Comparison of ENCODE assay signal across 8 cellular contexts in the genomic region with DNA sequence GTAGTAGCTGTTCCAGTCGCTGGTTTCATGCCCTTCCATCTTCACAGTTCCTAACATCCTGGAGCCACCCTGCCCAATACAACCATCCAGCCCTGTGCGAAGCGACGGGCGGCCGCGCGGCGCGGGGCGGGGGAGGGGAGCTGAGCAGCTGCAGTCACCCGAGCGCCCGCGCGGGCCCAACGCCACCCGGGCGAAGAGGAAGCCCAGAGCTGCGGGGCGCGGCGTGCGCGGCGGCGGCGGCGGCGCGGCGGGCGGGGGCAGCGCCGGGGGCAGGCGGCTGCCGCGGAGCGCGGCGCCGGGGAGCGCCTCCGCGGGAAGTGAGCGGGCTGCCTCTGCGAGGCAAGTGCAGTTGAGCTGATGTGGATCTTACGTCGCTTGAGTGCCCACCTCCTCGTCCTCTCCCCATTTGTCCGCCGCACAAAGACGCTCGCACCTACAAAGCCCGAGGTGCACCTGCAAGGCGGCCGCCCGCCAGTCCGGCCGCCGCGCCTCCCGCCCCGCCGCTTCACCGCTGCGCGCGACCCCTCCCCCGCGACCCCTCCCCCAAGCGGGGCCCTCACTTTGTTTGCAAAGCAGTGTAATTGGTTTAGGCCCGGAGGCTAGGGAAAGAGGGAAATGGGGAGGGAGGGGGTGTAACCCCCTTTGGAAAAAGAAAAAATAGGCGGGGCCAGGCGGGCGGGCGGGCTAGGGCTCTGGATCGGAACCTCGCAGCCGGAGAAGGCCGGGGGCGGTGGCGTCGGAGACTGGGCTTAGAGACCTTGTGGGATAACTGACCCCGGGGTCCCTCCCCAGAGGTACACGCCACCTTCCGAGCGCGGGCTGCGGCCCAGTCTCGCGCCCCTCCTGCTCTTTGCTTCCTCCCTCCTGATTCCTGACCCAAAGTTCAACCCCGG. TPM values are rescaled to one million over a fixed set of nuclear protein-coding genes. Genes with fewer than 3 reads are reported as not detected.
A peak's percentile ranks its signal among the peaks of the same experiment; 100 is the strongest.
DNase-seq lines count a peak whose midpoint lies in the region; ATAC-seq and TF ChIP-seq lines count a peak whose summit lies in the region.

A gene (minus strand): TSS at position 334 of the 893 bp plus-strand sequence. CDS start 277 bp downstream, at position 57.
A gene with protein sequence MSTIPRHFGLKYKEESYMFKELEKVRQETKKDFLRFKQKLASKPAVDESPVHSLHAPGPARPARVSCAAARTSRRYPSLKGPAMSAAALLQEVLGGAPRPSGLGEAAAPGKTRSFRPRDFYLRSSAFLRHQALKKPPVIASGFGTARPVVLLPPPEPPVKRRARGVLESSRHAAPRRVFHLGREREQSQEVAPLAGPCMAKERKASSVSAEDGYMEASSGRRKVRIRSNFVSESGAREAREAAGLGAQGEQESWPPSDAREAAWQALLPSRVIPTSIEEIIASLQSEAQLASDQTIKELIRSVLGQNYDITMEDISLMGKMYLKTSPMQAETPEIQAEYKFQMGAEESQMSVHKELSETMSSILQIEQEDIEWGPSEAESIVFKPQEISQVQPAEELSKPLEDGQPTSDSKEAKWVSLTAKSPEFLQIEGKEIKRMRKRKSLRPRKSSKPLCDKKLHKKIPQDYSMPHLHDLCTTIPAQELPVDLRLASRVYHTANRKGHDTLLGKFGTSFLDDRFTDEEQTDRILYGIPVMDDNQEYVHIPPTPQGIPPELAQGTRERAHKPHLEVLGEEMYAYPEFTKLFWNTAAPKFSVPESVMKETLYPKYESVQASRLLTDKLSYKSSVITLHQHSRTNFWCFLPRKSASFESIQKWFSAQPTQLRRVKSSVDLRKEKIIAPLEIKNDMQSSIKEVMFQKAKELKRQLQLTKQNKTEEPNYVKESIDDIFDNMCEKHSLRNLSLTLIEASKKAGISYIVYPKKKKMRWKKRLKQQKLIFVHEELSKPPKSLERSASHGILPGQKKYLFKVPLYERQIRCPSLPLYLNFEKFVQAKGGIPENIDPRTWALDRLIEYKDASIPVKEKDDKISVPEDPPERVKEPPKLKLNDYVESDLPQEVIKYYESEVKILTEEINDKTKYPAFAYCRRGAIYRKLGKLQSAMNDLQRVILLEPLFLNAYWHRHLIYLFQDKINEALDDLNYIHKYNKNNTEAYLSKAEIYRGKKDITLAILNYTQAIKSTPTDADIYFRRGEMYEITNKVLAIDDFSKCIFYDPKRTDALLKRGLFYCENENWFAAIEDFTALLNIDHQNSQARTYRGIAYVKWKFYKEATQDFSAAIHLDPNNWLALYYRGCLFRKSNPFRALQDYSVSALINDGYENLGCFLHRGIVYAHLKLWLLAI (N-terminal part only) (plus strand): TSS at position 714 of the 893 bp plus-strand sequence. CDS start 26,436 bp downstream, outside the sequence.

- TF ChIP-seq POLR2A in tibial nerve (IDR thresholded peaks at IDR 0.05), result no peak

- H3K27me3 ChIP-seq in brain microvascular endothelial cell (replicated peaks) (peaks cover 81% of the 10 kb centered on the region), tibial nerve (peaks cover 8 to 95% of the 10 kb centered on the region in 2 donors)

- peaks cover 0 to 71% (median 23%) of the 10 kb centered on the region in 4 donors for H3K4me1 ChIP-seq in tibial nerve

- H3K27ac ChIP-seq in brain microvascular endothelial cell, result no peak within 1 kb of the TSS
- peak within 1 kb of the TSS in 1 of 4 donors; percentile 61 for H3K27ac ChIP-seq in tibial nerve

- H3K4me3 ChIP-seq in AG10803 (ENCODE audit: low read length) (peak within 1 kb of the TSS; percentile 67), brain microvascular endothelial cell (ENCODE audit: low read depth, low read length) (peak within 1 kb of the TSS; percentile 50), tibial nerve (peak within 1 kb of the TSS in 3 of 4 donors; percentile 30 to 50 (median 44))

- TF ChIP-seq CTCF in AG10803 (conservative IDR thresholded peaks at IDR 0.05; ENCODE audit: low read length), result no peak
- no peak for TF ChIP-seq CTCF in brain microvascular endothelial cell (IDR thresholded peaks at IDR 0.05; ENCODE audit: low read depth, low read length, missing control alignments)
- TF ChIP-seq CTCF in tibial nerve (IDR thresholded peaks at IDR 0.05), result no peak
- no peak for TF ChIP-seq CTCF in GM13976 (IDR thresholded peaks at IDR 0.05; ENCODE audit: borderline replicate concordance, control extremely low read depth, extremely low read depth, insufficient read depth, missing control alignments)

- no peak for TF ChIP-seq EP300 in tibial nerve (IDR thresholded peaks at IDR 0.05)

- H3K9me3 ChIP-seq in tibial nerve, result no peaks in the 10 kb centered on the region

- ATAC-seq in HG02870 (IDR thresholded peaks at IDR 0.05; ENCODE audit: unreplicated experiment) (peak; percentile 3), left lobe of liver (peak; percentile 50), HG03520 (IDR thresholded peaks at IDR 0.05; ENCODE audit: unreplicated experiment) (no peak)

- H3K36me3 ChIP-seq in brain microvascular endothelial cell (replicated peaks) (no peaks in the 10 kb centered on the region), tibial nerve (no peaks in the 10 kb centered on the region)

- in situ Hi-C loops in brain microvascular endothelial cell (cut with HindIII; ENCODE audit: low pct_ligation_motif_present, low sequenced_read_pairs), result no loop called here
- in situ Hi-C loops in GM13976 (cut with MboI; ENCODE audit: low sequenced_read_pairs, unreplicated experiment), result no loop called here

- DNase-seq in AG10803 (ENCODE audit: low read depth), result peak; percentile 22
- peak; percentile 86 for DNase-seq in NCI-H526 treated with DMSO at 0.1 percent for 48 hours (lab: John Stamatoyannopoulos, UW)
- DNase-seq in brain microvascular endothelial cell, result no peak
- peak; percentile 87 for DNase-seq in left lobe of liver (ENCODE audit: low spot score)
- DNase-seq in tibial nerve (ENCODE audit: low spot score in 2 of 2), result no peak
- no peak for DNase-seq in GM13976 (ENCODE audit: low spot score)

- WGBS in tibial nerve, 2 donors, result 2% methylated on average over 36 to 85 of the region's 93 CpGs

RNA-seq across cellular contexts. Expression of the first gene that starts in this region (rescaled TPM):
- 36.6 TPM for total RNA-seq in left lobe of liver
- not detected for total RNA-seq in tibial nerve

RNA-seq across cellular contexts. Expression of the second gene that starts in this region (rescaled TPM):
- total RNA-seq in left lobe of liver, result 5.0 TPM
- total RNA-seq in tibial nerve, result not detected

Comparison
In these comparisons a context has a peak if more than half of its experiments do, and no peak if none do; other contexts are left out.
1. RNA of the first gene that starts in this region (total RNA-seq): 36.6 TPM in left lobe of liver (single experiment); not detected in tibial nerve; every median in the first group is over 10 times any median in the second.
2. DNase-seq: peak in AG10803 (single experiment), NCI-H526 treated with DMSO at 0.1 percent for 48 hours (single experiment) and left lobe of liver (single experiment); none in brain microvascular endothelial cell (single experiment), tibial nerve (0 of 2) and GM13976 (single experiment).
3. Peak in every context shown above with its lines, with median percentiles within 50 percentile points of each other: H3K4me3 ChIP-seq.